11 cellular contexts compared by ENCODE assay signal in the genomic region with DNA sequence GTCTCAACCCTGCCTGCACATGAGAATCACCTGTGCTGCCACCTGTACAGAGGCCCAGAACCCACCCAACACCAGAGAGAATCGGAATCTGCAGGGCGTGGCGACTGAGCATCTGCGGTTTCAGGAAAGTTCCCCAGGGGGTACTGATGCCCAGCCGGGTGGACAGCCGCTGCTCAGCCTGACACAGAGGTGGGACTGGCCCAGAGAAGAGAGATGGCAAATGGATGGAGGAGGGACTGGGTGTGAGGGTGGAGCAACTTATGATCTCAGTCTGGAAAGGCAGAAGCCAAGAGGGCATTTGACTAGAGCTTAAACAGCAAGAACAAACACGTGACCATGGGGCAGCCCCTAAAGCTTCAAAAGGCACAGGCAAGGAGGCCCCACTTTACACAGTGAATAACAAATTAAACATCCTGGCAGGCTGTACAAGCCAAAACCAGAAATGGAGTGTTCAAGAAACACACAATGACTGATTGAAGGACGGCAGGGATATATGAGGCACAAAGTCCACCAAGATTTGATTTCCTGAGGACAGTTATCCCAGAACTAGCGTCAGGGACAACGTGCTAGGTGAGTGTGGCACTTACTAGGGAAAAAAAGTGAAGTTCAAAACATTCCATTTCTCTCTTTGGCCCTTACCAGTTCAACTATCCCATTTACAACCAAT. TPM values are rescaled to one million over a fixed set of nuclear protein-coding genes. Genes with fewer than 3 reads are reported as not detected.
DNase-seq lines count a peak whose midpoint lies in the region; ATAC-seq and TF ChIP-seq lines count a peak whose summit lies in the region.
"Had no signal": no experiment of that assay in that cellular context is flagged by ENCODE, and none has a peak within 500 bp of the region (broad histone marks: within the 10 kb centered on the region; RNA-seq: fewer than 3 reads in every experiment).

No MANE protein-coding gene starts in this region.

- no peak overlapping the region for H4K91ac ChIP-seq in IMR-90 (ENCODE audit: insufficient read depth, low read depth, low read length)

- in situ Hi-C loops in IMR-90 (cut with MboI; ENCODE audit: low sequenced_read_pairs): no loop called here

- H4K8ac ChIP-seq in IMR-90 (ENCODE audit: low read depth in 2 of 2, low read length in 2 of 2): no peak overlapping the region

- POLR2A ChIA-PET in IMR-90 (lab: Charles Lee; ENCODE audit: unreplicated experiment): no interaction called here
- POLR2A ChIA-PET in activated naive CD8-positive, alpha-beta T cell treated with anti-CD3 and anti-CD28 coated beads, Interleukin-2, amount 10 ng/mL, durations not matched to agents 7 days and 5 days (lab: Charles Lee): interaction anchor here (1.4 kb wide), 1 partner anchor 13 kb away, joined by 10 read pairs; no protein-coding TSS in a partner anchor

- H2BK15ac ChIP-seq in IMR-90 (ENCODE audit: low read depth, low read length): no peak overlapping the region

- TF ChIP-seq RAD21 in IMR-90 (IDR thresholded peaks at IDR 0.05; ENCODE audit: low read length): no peak

- 83% methylated on average over 3 of the region's 10 CpGs; no CpG with 5 or more reads in 1 of the 2 experiments for WGBS in IMR-90 (ENCODE audit: extremely low coverage in 2 of 2, insufficient read length in 1 of 2), 2 experiments

- H3K4me2 ChIP-seq in IMR-90 (ENCODE audit: low read depth, low read length): no peak overlapping the region; the same call in 1 of the 2 replicates

- H3K27me3 ChIP-seq in CD4-positive, CD25-positive, alpha-beta regulatory T cell (ENCODE audit: control insufficient read depth, insufficient read depth, low read length): no peaks in the 10 kb centered on the region
- H3K27me3 ChIP-seq in IMR-90 (ENCODE audit: control insufficient read depth, insufficient read depth, low read length): no peaks in the 10 kb centered on the region

- peaks cover 68% of the 10 kb centered on the region for H4K20me1 ChIP-seq in IMR-90 (ENCODE audit: insufficient read depth, low read length)

- no peak overlapping the region for H2AFZ ChIP-seq in IMR-90 (replicated peaks; ENCODE audit: low read length, poor library complexity)

- H2AK9ac ChIP-seq in IMR-90 (replicated peaks; ENCODE audit: low read depth, low read length, poor library complexity): no peak overlapping the region

- H3K36me3 ChIP-seq in CD4-positive, CD25-positive, alpha-beta regulatory T cell (ENCODE audit: control insufficient read depth, insufficient read depth, low read length): peaks cover 26% of the 10 kb centered on the region
- H3K36me3 ChIP-seq in IMR-90 (ENCODE audit: control insufficient read depth, insufficient read depth, low read length): peaks cover 20% of the 10 kb centered on the region

- BruUV-seq in IMR-90 (replicated peaks; lab: Mats Ljungman, UMichigan): no TSS peak

- peak overlapping the region; percentile 78 for H3K4me3 ChIP-seq in CD4-positive, CD25-positive, alpha-beta regulatory T cell (ENCODE audit: low read depth, low read length)
- no peak overlapping the region for H3K4me3 ChIP-seq in IMR-90 (ENCODE audit: insufficient read depth, low read depth, low read length)
- H3K4me3 ChIP-seq: coronary artery had no signal

- H4K5ac ChIP-seq in IMR-90 (ENCODE audit: low read depth, low read length): no peak overlapping the region

- peaks cover 12 to 85% (median 64%) of the 10 kb centered on the region in 4 donors for H3K4me1 Mint-ChIP-seq in CD4-positive, CD25-positive, alpha-beta regulatory T cell
- H3K4me1 Mint-ChIP-seq in activated naive CD8-positive, alpha-beta T cell treated with anti-CD3 and anti-CD28 coated beads, Interleukin-2, amount 10 ng/mL, durations not matched to agents 7 days and 5 days: peaks cover 52% of the 10 kb centered on the region
- H3K4me1 Mint-ChIP-seq in nephron: peaks cover 54% of the 10 kb centered on the region

- no peak overlapping the region for H3K9ac ChIP-seq in IMR-90 (ENCODE audit: low read depth, low read length)

- TF ChIP-seq CTCF in IMR-90 (conservative IDR thresholded peaks at IDR 0.05; ENCODE audit: low read depth, low read length) (no peak), nephron (IDR thresholded peaks at IDR 0.05; ENCODE audit: unreplicated experiment in 3 of 3) (no peak)

- ATAC-seq in CD4-positive, CD25-positive, alpha-beta regulatory T cell (ENCODE audit: low read depth in 2 of 2): peak; percentile 39 to 45
- ATAC-seq in IMR-90 (ENCODE audit: low read depth) (no peak), GM21367 (IDR thresholded peaks at IDR 0.05; ENCODE audit: unreplicated experiment) (no peak)
- peak; percentile 11 for ATAC-seq in activated naive CD8-positive, alpha-beta T cell treated with anti-CD3 and anti-CD28 coated beads, Interleukin-2, amount 10 ng/mL, durations not matched to agents 7 days and 5 days (ENCODE audit: low read depth)

- peak overlapping the region; percentile 88 for H3K27ac ChIP-seq in CD4-positive, CD25-positive, alpha-beta regulatory T cell (ENCODE audit: insufficient read depth, low read length, poor library complexity, severe bottlenecking)
- no peak overlapping the region for H3K27ac ChIP-seq in IMR-90 (ENCODE audit: insufficient read depth, low read length)
- H3K27ac ChIP-seq: coronary artery had no signal

- intact Hi-C loops in IMR-90 (cut with micrococcal nuclease): no loop called here

- no peak overlapping the region for H3K23ac ChIP-seq in IMR-90 (ENCODE audit: low read depth, low read length)

- H3K4me1 ChIP-seq in CD4-positive, CD25-positive, alpha-beta regulatory T cell (ENCODE audit: control insufficient read depth, insufficient read depth, low read length, poor library complexity, severe bottlenecking): peaks cover 75% of the 10 kb centered on the region
- H3K4me1 ChIP-seq in IMR-90 (ENCODE audit: control insufficient read depth, insufficient read depth, low read length): peaks cover 14% of the 10 kb centered on the region

- no peak overlapping the region for H2AK5ac ChIP-seq in IMR-90 (ENCODE audit: low read depth, low read length)

- H3K79me1 ChIP-seq in IMR-90 (ENCODE audit: low read depth in 1 of 2, low read length in 2 of 2): peaks cover 15 to 83% of the 10 kb centered on the region in 2 experiments

- no peaks in the 10 kb centered on the region for H3K27me3 Mint-ChIP-seq in CD4-positive, CD25-positive, alpha-beta regulatory T cell
- no peaks in the 10 kb centered on the region for H3K27me3 Mint-ChIP-seq in activated naive CD8-positive, alpha-beta T cell treated with anti-CD3 and anti-CD28 coated beads, Interleukin-2, amount 10 ng/mL, durations not matched to agents 7 days and 5 days
- no peaks in the 10 kb centered on the region for H3K27me3 Mint-ChIP-seq in nephron (ENCODE audit: low read depth)

- no peak overlapping the region for H3K18ac ChIP-seq in IMR-90 (ENCODE audit: low read depth, low read length)

- H3K56ac ChIP-seq in IMR-90 (ENCODE audit: extremely low read depth, insufficient read depth, low read length): no peak overlapping the region

- no peak for TF ChIP-seq POLR2A in IMR-90 (IDR thresholded peaks at IDR 0.05; ENCODE audit: low read depth, low read length)

- H3K9me3 ChIP-seq in CD4-positive, CD25-positive, alpha-beta regulatory T cell (ENCODE audit: control insufficient read depth in 2 of 2, low read length in 2 of 2): no peaks in the 10 kb centered on the region
- no peaks in the 10 kb centered on the region for H3K9me3 ChIP-seq in IMR-90 (ENCODE audit: control insufficient read depth, insufficient read depth, low read length)

- peak overlapping the region; percentile 94 to 97 (median 96) for H3K4me3 Mint-ChIP-seq in CD4-positive, CD25-positive, alpha-beta regulatory T cell
- peak overlapping the region; percentile 98 for H3K4me3 Mint-ChIP-seq in activated naive CD8-positive, alpha-beta T cell treated with anti-CD3 and anti-CD28 coated beads, Interleukin-2, amount 10 ng/mL, durations not matched to agents 7 days and 5 days
- peak overlapping the region; percentile 85 to 98 (median 93) for H3K4me3 Mint-ChIP-seq in nephron

- H3K9me3 Mint-ChIP-seq in CD4-positive, CD25-positive, alpha-beta regulatory T cell: peaks cover 0 to 3% (median 0%) of the 10 kb centered on the region in 7 donors
- no peaks in the 10 kb centered on the region for H3K9me3 Mint-ChIP-seq in activated naive CD8-positive, alpha-beta T cell treated with anti-CD3 and anti-CD28 coated beads, Interleukin-2, amount 10 ng/mL, durations not matched to agents 7 days and 5 days
- no peaks in the 10 kb centered on the region for H3K9me3 Mint-ChIP-seq in nephron

- H2BK5ac ChIP-seq in IMR-90 (ENCODE audit: low read depth, low read length, poor library complexity, severe bottlenecking): no peak overlapping the region

- peak overlapping the region; percentile 82 to 95 (median 89) for H3K27ac Mint-ChIP-seq in CD4-positive, CD25-positive, alpha-beta regulatory T cell
- peak overlapping the region; percentile 74 for H3K27ac Mint-ChIP-seq in activated naive CD8-positive, alpha-beta T cell treated with anti-CD3 and anti-CD28 coated beads, Interleukin-2, amount 10 ng/mL, durations not matched to agents 7 days and 5 days
- peak overlapping the region; percentile 13 to 90 (median 64) for H3K27ac Mint-ChIP-seq in nephron

- no peak overlapping the region for H3K14ac ChIP-seq in IMR-90 (replicated peaks; ENCODE audit: low read depth, low read length)

- H2BK120ac ChIP-seq in IMR-90 (ENCODE audit: low read depth, low read length): no peak overlapping the region

- H3K9me1 ChIP-seq in IMR-90 (ENCODE audit: insufficient read depth, low read length): peaks cover 30% of the 10 kb centered on the region

- H2BK20ac ChIP-seq in IMR-90 (ENCODE audit: low read depth, low read length): no peak overlapping the region

- H3K4ac ChIP-seq in IMR-90 (ENCODE audit: low read depth, low read length): no peak overlapping the region

- H3K36me3 Mint-ChIP-seq in CD4-positive, CD25-positive, alpha-beta regulatory T cell: peaks cover 16% of the 10 kb centered on the region
- peaks cover 23% of the 10 kb centered on the region for H3K36me3 Mint-ChIP-seq in activated naive CD8-positive, alpha-beta T cell treated with anti-CD3 and anti-CD28 coated beads, Interleukin-2, amount 10 ng/mL, durations not matched to agents 7 days and 5 days
- H3K36me3 Mint-ChIP-seq in nephron (ENCODE audit: low read depth): peaks cover 23% of the 10 kb centered on the region

- dilution Hi-C loops in IMR-90 (cut with HindIII; ENCODE audit: low sequenced_read_pairs, unreplicated experiment): no loop called here

- CTCF ChIA-PET in IMR-90 (lab: Yijun Ruan, JAX): no interaction called here

- peak; percentile 56 to 86 (median 69) for DNase-seq in CD4-positive, CD25-positive, alpha-beta regulatory T cell
- DNase-seq in IMR-90: peak; percentile 35
- DNase-seq in activated naive CD8-positive, alpha-beta T cell treated with anti-CD3 and anti-CD28 coated beads, Interleukin-2, amount 10 ng/mL, durations not matched to agents 7 days and 5 days: no peak
- DNase-seq in NCI-H1105 (lab: John Stamatoyannopoulos, UW): no peak
- DNase-seq in T1000 (lab: John Stamatoyannopoulos, UW): no peak
- DNase-seq in DMS153 treated with DMSO at 0.1 percent for 48 hours (lab: John Stamatoyannopoulos, UW; ENCODE audit: unreplicated experiment): no peak
- DNase-seq: DMS79, Kasumi-1 had no signal

RNA-seq across cellular contexts. Expression of a gene that starts 3.1 kb away (rescaled TPM):
- 106 TPM for total RNA-seq in CD4-positive, CD25-positive, alpha-beta regulatory T cell
- polyA plus RNA-seq in CD4-positive, CD25-positive, alpha-beta regulatory T cell: 10 to 100 TPM in 2 of 4 donors, 1 to 10 TPM in 2; 8.0 to 12.1 (median 10.0) TPM
- total RNA-seq in IMR-90 (2012; rRNA removed): 42.5 and 46.7 TPM in 2 replicates
- polyA plus RNA-seq in IMR-90 (2012; rRNA removed): 111 and 165 TPM in 2 replicates
- polyA plus RNA-seq in IMR-90 (2012; cell fraction: cytosol; rRNA removed): 75.6 and 136 TPM in 2 replicates
- polyA plus RNA-seq in IMR-90 (2012; cell fraction: nucleus; rRNA removed; ENCODE audit: low replicate concordance): 170 and 215 TPM in 2 replicates
- total RNA-seq in activated naive CD8-positive, alpha-beta T cell treated with anti-CD3 and anti-CD28 coated beads, Interleukin-2, amount 10 ng/mL, durations not matched to agents 7 days and 5 days: 100 to 1,000 TPM; 104 to 108 TPM

Comparison
In these comparisons a context has a peak if more than half of its experiments do, and no peak if none do; other contexts are left out.
1. ATAC-seq: peak in CD4-positive, CD25-positive, alpha-beta regulatory T cell (2 of 2) and activated naive CD8-positive, alpha-beta T cell treated with anti-CD3 and anti-CD28 coated beads, Interleukin-2, amount 10 ng/mL, durations not matched to agents 7 days and 5 days (single experiment); none in IMR-90 (single experiment) and GM21367 (single experiment).
2. DNase-seq: peak in CD4-positive, CD25-positive, alpha-beta regulatory T cell (3 of 3) and IMR-90 (single experiment); none in activated naive CD8-positive, alpha-beta T cell treated with anti-CD3 and anti-CD28 coated beads, Interleukin-2, amount 10 ng/mL, durations not matched to agents 7 days and 5 days (single experiment), NCI-H1105 (single experiment), T1000 (single experiment) and DMS153 treated with DMSO at 0.1 percent for 48 hours (single experiment).
3. Peak in every context shown above with its lines, with median percentiles within 50 percentile points of each other: H3K27ac Mint-ChIP-seq and H3K4me3 Mint-ChIP-seq.